ENCODE assay signal across 10 cellular contexts in genomic region chr3:66490214-66490613, GRCh38. TPM values are rescaled to one million over a fixed set of nuclear protein-coding genes. Genes with fewer than 3 reads are reported as not detected.
A peak's percentile ranks its signal among the peaks of the same experiment; 100 is the strongest.
DNase-seq lines count a peak whose midpoint lies in the region; ATAC-seq and TF ChIP-seq lines count a peak whose summit lies in the region.
"Had no signal": no experiment of that assay in that cellular context is flagged by ENCODE, and none has a peak within 500 bp of the region (broad histone marks: within the 10 kb centered on the region; RNA-seq: fewer than 3 reads in every experiment).

No MANE protein-coding gene starts in this region.

- H3K4me3 Mint-ChIP-seq in neural progenitor cell (no peak overlapping the region), progenitor cell of endocrine pancreas (ENCODE audit: low read depth) (no peak overlapping the region)
- H3K4me3 Mint-ChIP-seq: dendritic cell treated with granulocyte-macrophage colony-stimulating factor and Interleukin-4, amounts not matched to agents 40 ng/mL and 50 ng/mL, for 4 days had no signal

- intact Hi-C loops in ascending aorta (cut with DNase I): no loop called here

- H3K4me1 ChIP-seq in ascending aorta (peaks cover 13 to 85% of the 10 kb centered on the region in 2 donors), neural progenitor cell (peaks cover 97% of the 10 kb centered on the region)

- H3K36me3 Mint-ChIP-seq in neural progenitor cell (peaks cover 10% of the 10 kb centered on the region), progenitor cell of endocrine pancreas (ENCODE audit: insufficient read depth) (no peaks in the 10 kb centered on the region)

- H3F3A ChIP-seq in neural progenitor cell (ENCODE audit: low read depth): peaks cover 58% of the 10 kb centered on the region

- DNase-seq in ascending aorta (ENCODE audit: low spot score in 2 of 2) (no peak), neural progenitor cell (ENCODE audit: low spot score) (no peak), caudate nucleus (lab: John Stamatoyannopoulos, UW) (no peak), AG20443 (ENCODE audit: low spot score) (no peak), NCI-H1417 (lab: John Stamatoyannopoulos, UW) (no peak), progenitor cell of endocrine pancreas (ENCODE audit: low spot score, unreplicated experiment) (no peak)
- DNase-seq: NCI-H774 had no signal

- H3K27me3 Mint-ChIP-seq in neural progenitor cell (ENCODE audit: insufficient read depth, low read depth) (no peaks in the 10 kb centered on the region), progenitor cell of endocrine pancreas (no peaks in the 10 kb centered on the region)
- H3K27me3 Mint-ChIP-seq: dendritic cell treated with granulocyte-macrophage colony-stimulating factor and Interleukin-4, amounts not matched to agents 40 ng/mL and 50 ng/mL, for 4 days had no signal

- peaks cover 100% of the 10 kb centered on the region for H4K20me1 ChIP-seq in neural progenitor cell (ENCODE audit: low read depth)

- H3K9ac ChIP-seq in neural progenitor cell: no peak overlapping the region

- H3K27ac Mint-ChIP-seq in neural progenitor cell: peak overlapping the region; percentile 44
- no peak overlapping the region for H3K27ac Mint-ChIP-seq in progenitor cell of endocrine pancreas
- H3K27ac Mint-ChIP-seq: dendritic cell treated with granulocyte-macrophage colony-stimulating factor and Interleukin-4, amounts not matched to agents 40 ng/mL and 50 ng/mL, for 4 days had no signal

- no peak overlapping the region for H2AFZ ChIP-seq in neural progenitor cell (replicated peaks)

- no peaks in the 10 kb centered on the region for H3K36me3 ChIP-seq in ascending aorta
- H3K36me3 ChIP-seq in neural progenitor cell: no peaks in the 10 kb centered on the region

- H3K4me3 ChIP-seq in ascending aorta: no peak overlapping the region
- peak overlapping the region; percentile 99 for H3K4me3 ChIP-seq in neural progenitor cell

- ATAC-seq in GM18511 (IDR thresholded peaks at IDR 0.05; ENCODE audit: unreplicated experiment) (peak; percentile 62), HG02852 (IDR thresholded peaks at IDR 0.05; ENCODE audit: unreplicated experiment) (peak; percentile 50)

- peak overlapping the region; percentile 97 for H3K4me2 ChIP-seq in neural progenitor cell

- peaks cover 88% of the 10 kb centered on the region for H3K4me1 Mint-ChIP-seq in neural progenitor cell
- H3K4me1 Mint-ChIP-seq in progenitor cell of endocrine pancreas (ENCODE audit: low read depth): peaks cover 50% of the 10 kb centered on the region

- H3K9me3 ChIP-seq in ascending aorta (no peaks in the 10 kb centered on the region), neural progenitor cell (ENCODE audit: low read depth) (no peaks in the 10 kb centered on the region)

- H3K9me3 Mint-ChIP-seq in neural progenitor cell: no peaks in the 10 kb centered on the region
- peaks cover 4% of the 10 kb centered on the region for H3K9me3 Mint-ChIP-seq in progenitor cell of endocrine pancreas (ENCODE audit: low read depth)
- H3K9me3 Mint-ChIP-seq: dendritic cell treated with granulocyte-macrophage colony-stimulating factor and Interleukin-4, amounts not matched to agents 40 ng/mL and 50 ng/mL, for 4 days had no signal

- TF ChIP-seq CTCF in ascending aorta (IDR thresholded peaks at IDR 0.05) (no peak), neural progenitor cell (IDR thresholded peaks at IDR 0.05) (no peak), progenitor cell of endocrine pancreas (IDR thresholded peaks at IDR 0.05; ENCODE audit: unreplicated experiment) (no peak)

- H3K79me2 ChIP-seq in neural progenitor cell (ENCODE audit: low read depth): peaks cover 100% of the 10 kb centered on the region

- H3K27ac ChIP-seq in ascending aorta (peak overlapping the region; percentile 70 to 90), neural progenitor cell (peak overlapping the region; percentile 94), caudate nucleus (ENCODE audit: low read depth, low read length) (no peak overlapping the region)

- H3K27me3 ChIP-seq in ascending aorta (no peaks in the 10 kb centered on the region), neural progenitor cell (no peaks in the 10 kb centered on the region)

RNA-seq across cellular contexts. Expression of gene LRIG1, which starts 10.6 kb away (rescaled TPM):
- total RNA-seq in ascending aorta (62.3 TPM), neural progenitor cell (ENCODE audit: low replicate concordance) (169 and 184 TPM in 2 replicates), progenitor cell of endocrine pancreas (31.4 and 32.4 TPM in 2 replicates)
